29 cellular contexts compared by ENCODE assay signal in genomic region chr12:44550377-44550776, GRCh38.
"Had no signal": no experiment of that assay in that cellular context is flagged by ENCODE, and none has a peak within 500 bp of the region (broad histone marks: within the 10 kb centered on the region; RNA-seq: fewer than 3 reads in every experiment).

No MANE protein-coding gene starts in this region.

- H3K27ac Mint-ChIP-seq: stimulated activated effector memory CD8-positive, alpha-beta T cell treated with anti-CD3 and anti-CD28 coated beads, Interleukin-12 subunit alpha, Interleukin-12 subunit beta, amount 100 ng/mL, for 72 hours; stimulated activated memory B cell treated with anti-CD40 and anti-IgM and Interleukin-4, amounts not matched to agents 10 μg/mL and 1 μg/mL and 100 μg/mL, for 72 hours; stimulated activated naive B cell treated with anti-CD40 and anti-IgM and Interleukin-4, amounts not matched to agents 10 μg/mL and 1 μg/mL and 100 μg/mL, for 72 hours; stimulated activated naive CD8-positive, alpha-beta T cell treated with anti-CD3 and anti-CD28 coated beads, Interleukin-15, Interleukin-2, amounts not matched to agents 100 ng/mL and 50 ng/mL, for 24 hours; type B pancreatic cell had no signal

- FAIRE-seq: urothelium cell line had no signal

- H3K36me3 Mint-ChIP-seq: stimulated activated effector memory CD8-positive, alpha-beta T cell treated with anti-CD3 and anti-CD28 coated beads, Interleukin-12 subunit alpha, Interleukin-12 subunit beta, amount 100 ng/mL, for 72 hours; stimulated activated memory B cell treated with anti-CD40 and anti-IgM and Interleukin-4, amounts not matched to agents 10 μg/mL and 1 μg/mL and 100 μg/mL, for 72 hours; stimulated activated naive B cell treated with anti-CD40 and anti-IgM and Interleukin-4, amounts not matched to agents 10 μg/mL and 1 μg/mL and 100 μg/mL, for 72 hours; type B pancreatic cell had no signal

- ATAC-seq: stimulated activated effector memory CD8-positive, alpha-beta T cell treated with anti-CD3 and anti-CD28 coated beads, Interleukin-12 subunit alpha, Interleukin-12 subunit beta, amount 100 ng/mL, for 72 hours; stimulated activated memory B cell treated with anti-CD40 and anti-IgM and Interleukin-4, amounts not matched to agents 10 μg/mL and 1 μg/mL and 100 μg/mL, for 72 hours; stimulated activated naive B cell treated with anti-CD40 and anti-IgM and Interleukin-4, amounts not matched to agents 10 μg/mL and 1 μg/mL and 100 μg/mL, for 72 hours; stimulated activated naive CD8-positive, alpha-beta T cell treated with anti-CD3 and anti-CD28 coated beads, Interleukin-15, Interleukin-2, amounts not matched to agents 100 U/mL and 50 U/mL, for 24 hours; upper lobe of right lung had no signal

- H3K36me3 ChIP-seq: stomach, suprapubic skin, thoracic aorta, thyroid gland, tibial artery, tibial nerve, transverse colon, upper lobe of left lung, upper lobe of right lung, uterus, vagina had no signal

- H3K27ac ChIP-seq: stomach, suprapubic skin, testis, thoracic aorta, thyroid gland, tibial artery, tibial nerve, transverse colon, upper lobe of left lung, upper lobe of right lung, uterus, vagina had no signal

- H3K4me3 ChIP-seq: stomach, suprapubic skin, testis, thoracic aorta, thyroid gland, tibial artery, tibial nerve, transverse colon, upper lobe of left lung, upper lobe of right lung, uterus, vagina had no signal

- H3K9me3 ChIP-seq: stomach, suprapubic skin, testis, thoracic aorta, thyroid gland, tibial artery, tibial nerve, transverse colon, upper lobe of left lung, upper lobe of right lung, uterus, vagina had no signal

- H3K4me1 ChIP-seq: stomach, suprapubic skin, testis, thyroid gland, tibial artery, tibial nerve, transverse colon, upper lobe of left lung, upper lobe of right lung, uterus, vagina had no signal

- DNase-seq: stimulated activated CD4-positive, alpha-beta T cell treated with anti-CD3 and anti-CD28 coated beads, Interleukin-2, amount 100 ng/mL, for 48 hours; stimulated activated CD4-positive, alpha-beta T cell treated with anti-CD3 and anti-CD28 coated beads, Interleukin-4, amount 100 ng/mL, for 1 hour; stimulated activated CD4-positive, alpha-beta T cell treated with anti-CD3 and anti-CD28 coated beads, Interleukin-4, amount 100 ng/mL, for 24 hours; stimulated activated CD4-positive, alpha-beta T cell treated with anti-CD3 and anti-CD28 coated beads, Interleukin-4, amount 100 ng/mL, for 4 hours; stimulated activated CD8-positive, alpha-beta memory T cell treated with anti-CD3 and anti-CD28 coated beads, Interleukin-4, amount 100 ng/mL, for 48 hours; stimulated activated naive B cell treated with anti-CD40 and anti-IgM and Interleukin-4, amounts not matched to agents 10 μg/mL and 1 μg/mL and 100 μg/mL, for 72 hours; stimulated activated naive CD4-positive, alpha-beta T cell; stimulated activated naive CD4-positive, alpha-beta T cell treated with Interleukin-2 at 50 U/mL for 16 hours; stimulated activated naive CD8-positive, alpha-beta T cell treated with anti-CD3 and anti-CD28 coated beads, Interleukin-15, amount 100 ng/mL, for 72 hours; stimulated activated naive CD8-positive, alpha-beta T cell treated with anti-CD3 and anti-CD28 coated beads, Interleukin-15, Interleukin-2, amounts not matched to agents 100 U/mL and 50 U/mL, for 24 hours; stomach; substantia nigra; testis; thyroid gland; tibial artery; transverse colon; trophoblast cell; upper lobe of left lung; upper lobe of right lung; uterus had no signal

- H3K27me3 ChIP-seq: stomach, suprapubic skin, testis, thyroid gland, tibial artery, tibial nerve, transverse colon, upper lobe of left lung, upper lobe of right lung, uterus, vagina had no signal

- H3K27me3 Mint-ChIP-seq: stimulated activated naive B cell treated with anti-CD40 and anti-IgM and Interleukin-4, amounts not matched to agents 10 μg/mL and 1 μg/mL and 100 μg/mL, for 72 hours; stimulated activated naive CD8-positive, alpha-beta T cell treated with anti-CD3 and anti-CD28 coated beads, Interleukin-15, amount 100 ng/mL, for 72 hours; stimulated activated naive CD8-positive, alpha-beta T cell treated with anti-CD3 and anti-CD28 coated beads, Interleukin-15, Interleukin-2, amounts not matched to agents 100 ng/mL and 50 ng/mL, for 24 hours; type B pancreatic cell had no signal

- H3K4me1 Mint-ChIP-seq: stimulated activated effector memory CD8-positive, alpha-beta T cell treated with anti-CD3 and anti-CD28 coated beads, Interleukin-12 subunit alpha, Interleukin-12 subunit beta, amount 100 ng/mL, for 72 hours; stimulated activated memory B cell treated with anti-CD40 and anti-IgM and Interleukin-4, amounts not matched to agents 10 μg/mL and 1 μg/mL and 100 μg/mL, for 72 hours; stimulated activated naive B cell treated with anti-CD40 and anti-IgM and Interleukin-4, amounts not matched to agents 10 μg/mL and 1 μg/mL and 100 μg/mL, for 72 hours had no signal

- H3K4me3 Mint-ChIP-seq: stimulated activated effector memory CD8-positive, alpha-beta T cell treated with anti-CD3 and anti-CD28 coated beads, Interleukin-12 subunit alpha, Interleukin-12 subunit beta, amount 100 ng/mL, for 72 hours; stimulated activated memory B cell treated with anti-CD40 and anti-IgM and Interleukin-4, amounts not matched to agents 10 μg/mL and 1 μg/mL and 100 μg/mL, for 72 hours; stimulated activated naive B cell treated with anti-CD40 and anti-IgM and Interleukin-4, amounts not matched to agents 10 μg/mL and 1 μg/mL and 100 μg/mL, for 72 hours; stimulated activated naive CD8-positive, alpha-beta T cell treated with anti-CD3 and anti-CD28 coated beads, Interleukin-15, Interleukin-2, amounts not matched to agents 100 ng/mL and 50 ng/mL, for 24 hours; type B pancreatic cell had no signal

- H3K9me3 Mint-ChIP-seq: stimulated activated effector memory CD8-positive, alpha-beta T cell treated with anti-CD3 and anti-CD28 coated beads, Interleukin-12 subunit alpha, Interleukin-12 subunit beta, amount 100 ng/mL, for 72 hours; stimulated activated memory B cell treated with anti-CD40 and anti-IgM and Interleukin-4, amounts not matched to agents 10 μg/mL and 1 μg/mL and 100 μg/mL, for 72 hours; stimulated activated naive CD8-positive, alpha-beta T cell treated with anti-CD3 and anti-CD28 coated beads, Interleukin-15, amount 100 ng/mL, for 72 hours; stimulated activated naive CD8-positive, alpha-beta T cell treated with anti-CD3 and anti-CD28 coated beads, Interleukin-15, Interleukin-2, amounts not matched to agents 100 ng/mL and 50 ng/mL, for 24 hours; type B pancreatic cell had no signal
